8 cellular contexts compared by ENCODE assay signal in genomic region chr19:40285353-40286234, GRCh38. TPM values are rescaled to one million over a fixed set of nuclear protein-coding genes. Genes with fewer than 3 reads are reported as not detected.
DNase-seq lines count a peak whose midpoint lies in the region; ATAC-seq, FAIRE-seq and TF ChIP-seq lines count a peak whose summit lies in the region.

No MANE protein-coding gene starts in this region.

- peak; percentile 93 for FAIRE-seq in HepG2 (lab: Jason Lieb, UNC)

- no peaks in the 10 kb centered on the region; a peak in 1 of 5 replicates for H3K27me3 ChIP-seq in HepG2 (ENCODE audit: control insufficient read depth in 1 of 2, insufficient read depth in 2 of 2, low read length in 2 of 2)

- peak; percentile 99 for DNase-seq in CD1c-positive myeloid dendritic cell (ENCODE audit: extremely low spot score)
- peak; percentile 100 for DNase-seq in NCI-H748 (lab: John Stamatoyannopoulos, UW; ENCODE audit: unreplicated experiment)
- DNase-seq in activated CD4-positive, alpha-beta T cell treated with anti-CD3 and anti-CD28 coated beads, Interleukin-2, amount 50 U/mL, for 24 hours (ENCODE audit: low read depth in 1 of 2, low spot score in 1 of 2), result peak; percentile 90 to 97
- peak; percentile 99 to 100 for DNase-seq in dermis microvascular lymphatic vessel endothelial cell (ENCODE audit: low read depth in 2 of 2)
- DNase-seq in HepG2 (ENCODE audit: low spot score), result peak; percentile 99
- DNase-seq in stimulated activated CD4-positive, alpha-beta T cell treated with anti-CD3 and anti-CD28 coated beads, Interleukin-2, amount 100 ng/mL, for 48 hours, result peak; percentile 92 to 94

- no peak; the same call in 1 of the 2 replicates for TF ChIP-seq CTCF in HepG2 (CRISPR knock-in tag; IDR thresholded peaks at IDR 0.05)

- peak overlapping the region; percentile 90 for H3K27ac ChIP-seq in HepG2 (ENCODE audit: extremely low read length, insufficient read depth, low read length)

- 16% methylated on average over 26 of the region's 42 CpGs for WGBS in HepG2 (ENCODE audit: low lambda C conversion rate)

- BruUV-seq in HepG2 (replicated peaks; lab: Mats Ljungman, UMichigan), result TSS peak; percentile 98

- TF ChIP-seq EP300 in HepG2 (IDR thresholded peaks at IDR 0.05; ENCODE audit: low read depth in 2 of 2, low read length in 2 of 2) (peak in 1 of 2 experiments; percentile 13; a peak in 1 of 4 replicates), HepG2 (CRISPR knock-in tag; IDR thresholded peaks at IDR 0.05; ENCODE audit: borderline replicate concordance) (no peak)

- TF ChIP-seq POLR2A in HepG2 (IDR thresholded peaks at IDR 0.05; ENCODE audit: insufficient read depth in 1 of 2, low read depth in 2 of 2, low read length in 2 of 2), result peak in 1 of 2 experiments; percentile 62; a peak in 1 of 4 replicates

- intact Hi-C loops in HepG2 (cut with micrococcal nuclease; ENCODE audit: unreplicated experiment), result no loop called here

- no peaks in the 10 kb centered on the region for H3K9me3 ChIP-seq in HepG2 (ENCODE audit: low read length)

- POLR2A ChIA-PET in HepG2 (lab: Yijun Ruan, JAX), result interaction anchor here (1.0 to 1.6 kb wide), 2 partner anchors 54 to 63 kb away, joined by 3 to 7 read pairs; partner anchors contain the start of genes C19orf47 and PLD3

- peak; percentile 81 for ATAC-seq in GM19395 (IDR thresholded peaks at IDR 0.05; ENCODE audit: unreplicated experiment)
- peak; percentile 75 for ATAC-seq in HG03558 (IDR thresholded peaks at IDR 0.05; ENCODE audit: extremely low read depth, unreplicated experiment)
- ATAC-seq in HepG2, result peak; percentile 83

- CTCF ChIA-PET in HepG2 (lab: Yijun Ruan, JAX; ENCODE audit: low intra/inter-chr PET ratio, low total read pairs), result no interaction called here

- H3K4me2 ChIP-seq in HepG2 (ENCODE audit: low read depth, low read length), result peak overlapping the region; percentile 87

- peaks cover 16% of the 10 kb centered on the region for H4K20me1 ChIP-seq in HepG2 (ENCODE audit: insufficient read depth, low read length)

- peak overlapping the region; percentile 62 to 94 (median 85) for H3K4me3 ChIP-seq in HepG2 (replicated peaks in 1 of 3; ENCODE audit: insufficient read depth in 1 of 3, low read depth in 2 of 3, low read length in 3 of 3)

- no peak for TF ChIP-seq RAD21 in HepG2 (CRISPR knock-in tag; IDR thresholded peaks at IDR 0.05)

- peaks cover 48% of the 10 kb centered on the region for H3K4me1 ChIP-seq in HepG2 (ENCODE audit: insufficient read depth, low read length)

- H3K79me2 ChIP-seq in HepG2 (ENCODE audit: insufficient read depth, low read length), result peaks cover 40% of the 10 kb centered on the region

- in situ Hi-C loops in HepG2 (cut with HindIII; ENCODE audit: extremely low pct_ligation_motif_present, low pct_unique_long_range_greater_than_20kb), result no loop called here

- H2AFZ ChIP-seq in HepG2 (ENCODE audit: low read length), result peak overlapping the region; percentile 57

- H3K36me3 ChIP-seq in HepG2 (replicated peaks in 1 of 2; ENCODE audit: control insufficient read depth in 1 of 2, insufficient read depth in 2 of 2, low read length in 2 of 2), result peaks cover 5 to 7% of the 10 kb centered on the region in 2 experiments; a peak in 2 of 5 replicates

- peak overlapping the region; percentile 97 for H3K9ac ChIP-seq in HepG2 (ENCODE audit: insufficient read depth, low read depth, low read length)

TF ChIP-seq in HepG2, 621 proteins besides CTCF, POLR2A, EP300 and RAD21 (continues in another document):
- no peak for TF ChIP-seq ZC3H13 (CRISPR knock-in tag; IDR thresholded peaks at IDR 0.05)
- TF ChIP-seq MAFG (CRISPR knock-in tag; IDR thresholded peaks at IDR 0.05), result no peak

RNA-seq across cellular contexts. Expression of gene AKT2, which starts 0.4 kb away (rescaled TPM):
- total RNA-seq in dermis microvascular lymphatic vessel endothelial cell (23.1 and 28.1 TPM in 2 replicates), HepG2 (2016; rRNA removed; fragmentation: Illumina TruSeq; extraction: Trizol) (82.1 and 82.7 TPM in 2 replicates)
- total RNA-seq in HepG2 (2016; cell fraction: cytosol; rRNA removed; fragmentation: Illumina TruSeq; extraction: Trizol; ENCODE audit: low read depth), result 42.1 and 44.9 TPM in 2 replicates
- 70.8 and 81.6 TPM in 2 replicates for total RNA-seq in HepG2 (2016; cell fraction: insoluble cytoplasmic fraction; rRNA removed; fragmentation: Illumina TruSeq; extraction: Trizol)
- total RNA-seq in HepG2 (2016; cell fraction: membrane; rRNA removed; fragmentation: Illumina TruSeq; extraction: Trizol), result 96.0 and 104 TPM in 2 replicates
- 55.8 and 67.9 TPM in 2 replicates for total RNA-seq in HepG2 (2016; cell fraction: nucleus; rRNA removed; fragmentation: Illumina TruSeq; extraction: Trizol)
- 173 and 182 TPM in 2 replicates for polyA plus RNA-seq in HepG2 (2011; rRNA removed)
- polyA plus RNA-seq in HepG2 (2011; cell fraction: cytosol; rRNA removed), result 88.4 and 94.7 TPM in 2 replicates
- polyA plus RNA-seq in HepG2 (2011; cell fraction: nucleus; rRNA removed), result 432 and 533 TPM in 2 replicates
- polyA plus RNA-seq in HepG2 (2012), result 72.7 and 74.6 TPM in 2 replicates
- polyA plus RNA-seq in HepG2 (2016; cell fraction: cytosol; fragmentation: Illumina TruSeq; extraction: Trizol; ENCODE audit: low read depth), result 39.5 and 46.3 TPM in 2 replicates
- polyA plus RNA-seq in HepG2 (2016; cell fraction: insoluble cytoplasmic fraction; fragmentation: Illumina TruSeq; extraction: Trizol; ENCODE audit: low read depth), result 92.6 and 106 TPM in 2 replicates
- 95.0 and 114 TPM in 2 replicates for polyA plus RNA-seq in HepG2 (2016; cell fraction: membrane; fragmentation: Illumina TruSeq; extraction: Trizol; ENCODE audit: low read depth)
- 169 and 178 TPM in 2 replicates for polyA plus RNA-seq in HepG2 (2016; cell fraction: nucleus; fragmentation: Illumina TruSeq; extraction: Trizol; ENCODE audit: insufficient read depth, low read depth)
- polyA minus RNA-seq in HepG2 (2011; rRNA and poly(A)+ RNA removed; ENCODE audit: low replicate concordance), result 115 and 187 TPM in 2 replicates
- polyA minus RNA-seq in HepG2 (2011; cell fraction: cytosol; rRNA and poly(A)+ RNA removed), result 55.0 and 56.5 TPM in 2 replicates
- 77.1 and 89.5 TPM in 2 replicates for polyA minus RNA-seq in HepG2 (2011; cell fraction: nucleus; rRNA and poly(A)+ RNA removed)

RNA-seq across cellular contexts. Expression of gene CCNP, which starts 59.1 kb away (rescaled TPM):
- total RNA-seq in dermis microvascular lymphatic vessel endothelial cell, result 0.13 TPM in 1 of 2 replicates, not detected in the other
- total RNA-seq in HepG2 (2016; rRNA removed; fragmentation: Illumina TruSeq; extraction: Trizol), result 0.66 and 1.1 TPM in 2 replicates
- total RNA-seq in HepG2 (2016; cell fraction: cytosol; rRNA removed; fragmentation: Illumina TruSeq; extraction: Trizol; ENCODE audit: low read depth), result 0.20 and 0.35 TPM in 2 replicates
- total RNA-seq in HepG2 (2016; cell fraction: insoluble cytoplasmic fraction; rRNA removed; fragmentation: Illumina TruSeq; extraction: Trizol), result 0.85 and 1.1 TPM in 2 replicates
- 0.74 and 0.79 TPM in 2 replicates for total RNA-seq in HepG2 (2016; cell fraction: membrane; rRNA removed; fragmentation: Illumina TruSeq; extraction: Trizol)
- total RNA-seq in HepG2 (2016; cell fraction: nucleus; rRNA removed; fragmentation: Illumina TruSeq; extraction: Trizol), result 0.69 and 0.96 TPM in 2 replicates
- 1.8 and 2.8 TPM in 2 replicates for polyA plus RNA-seq in HepG2 (2011; rRNA removed)
- polyA plus RNA-seq in HepG2 (2011; cell fraction: cytosol; rRNA removed), result 1.7 and 2.0 TPM in 2 replicates
- polyA plus RNA-seq in HepG2 (2011; cell fraction: nucleus; rRNA removed), result 7.9 and 8.4 TPM in 2 replicates
- 2.0 and 2.9 TPM in 2 replicates for polyA plus RNA-seq in HepG2 (2012)
- polyA plus RNA-seq in HepG2 (2016; cell fraction: cytosol; fragmentation: Illumina TruSeq; extraction: Trizol; ENCODE audit: low read depth), result 0.25 and 0.58 TPM in 2 replicates
- 1.0 and 1.2 TPM in 2 replicates for polyA plus RNA-seq in HepG2 (2016; cell fraction: insoluble cytoplasmic fraction; fragmentation: Illumina TruSeq; extraction: Trizol; ENCODE audit: low read depth)
- 0.49 and 0.52 TPM in 2 replicates for polyA plus RNA-seq in HepG2 (2016; cell fraction: membrane; fragmentation: Illumina TruSeq; extraction: Trizol; ENCODE audit: low read depth)
- polyA plus RNA-seq in HepG2 (2016; cell fraction: nucleus; fragmentation: Illumina TruSeq; extraction: Trizol; ENCODE audit: insufficient read depth, low read depth), result 2.3 and 2.8 TPM in 2 replicates
- 0.07 and 2.4 TPM in 2 replicates for polyA minus RNA-seq in HepG2 (2011; rRNA and poly(A)+ RNA removed; ENCODE audit: low replicate concordance)
- 0.79 and 1.1 TPM in 2 replicates for polyA minus RNA-seq in HepG2 (2011; cell fraction: cytosol; rRNA and poly(A)+ RNA removed)
- 0.90 and 1.2 TPM in 2 replicates for polyA minus RNA-seq in HepG2 (2011; cell fraction: nucleus; rRNA and poly(A)+ RNA removed)

Comparison
In these comparisons a context has a peak if more than half of its experiments do, and no peak if none do; other contexts are left out.
1. Peak in every context shown above with its lines: DNase-seq, ATAC-seq, H3K4me3 ChIP-seq and H3K27ac ChIP-seq.